18 cellular contexts compared by ENCODE assay signal in the genomic region with DNA sequence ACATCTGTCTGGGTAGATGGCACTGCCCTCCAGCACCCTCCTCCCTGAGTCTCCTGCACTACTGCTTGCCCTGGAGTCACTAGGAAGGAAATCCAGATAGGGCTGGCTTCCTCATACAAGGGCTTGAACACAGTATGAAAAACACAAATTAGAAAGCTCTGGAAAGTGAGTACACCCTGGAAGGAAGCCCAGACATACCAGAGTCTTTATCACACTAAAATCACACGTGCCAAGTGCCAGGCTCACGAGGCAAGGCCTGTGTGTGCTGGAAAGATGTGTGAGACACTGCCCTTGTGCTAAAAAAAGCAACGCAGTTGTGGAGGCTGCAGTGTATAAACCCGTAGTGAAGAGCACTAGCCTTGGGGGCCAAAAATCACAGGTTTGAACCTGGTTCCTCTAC. TPM values are rescaled to one million over a fixed set of nuclear protein-coding genes. Genes with fewer than 3 reads are reported as not detected.
DNase-seq lines count a peak whose midpoint lies in the region; ATAC-seq and TF ChIP-seq lines count a peak whose summit lies in the region.
"Had no signal": no experiment of that assay in that cellular context is flagged by ENCODE, and none has a peak within 500 bp of the region (broad histone marks: within the 10 kb centered on the region; RNA-seq: fewer than 3 reads in every experiment).

No MANE protein-coding gene starts in this region.

- H3K27ac ChIP-seq in psoas muscle = peak overlapping the region; percentile 78
- no peak overlapping the region for H3K27ac ChIP-seq in CD4-positive, alpha-beta T cell (ENCODE audit: low read depth, low read length)
- H3K27ac ChIP-seq: BLaER1, suprapubic skin had no signal

- POLR2A ChIA-PET in CD4-positive, alpha-beta T cell (lab: Charles Lee) = no interaction called here

- H3K9me3 ChIP-seq in psoas muscle = no peaks in the 10 kb centered on the region
- no peaks in the 10 kb centered on the region for H3K9me3 ChIP-seq in CD4-positive, alpha-beta T cell (ENCODE audit: control insufficient read depth, low read length)
- H3K9me3 ChIP-seq: BLaER1, suprapubic skin had no signal

- TF ChIP-seq CTCF in psoas muscle (IDR thresholded peaks at IDR 0.05) = no peak
- no peak for TF ChIP-seq CTCF in CD4-positive, alpha-beta T cell (IDR thresholded peaks at IDR 0.05)

- H3K27me3 ChIP-seq in psoas muscle (ENCODE audit: insufficient read depth in 3 of 3, low read length in 2 of 3) = no peaks in the 10 kb centered on the region
- peaks cover 14% of the 10 kb centered on the region for H3K27me3 ChIP-seq in CD4-positive, alpha-beta T cell (ENCODE audit: control insufficient read depth, insufficient read depth, low read length)
- H3K27me3 ChIP-seq: BLaER1, suprapubic skin had no signal

- WGBS in psoas muscle, 3 donors = 9 to 12% (median 12%) methylated on average over 4 of the region's 4 CpGs

- no peaks in the 10 kb centered on the region for H3K9me3 Mint-ChIP-seq in CD4-positive, alpha-beta T cell

- peaks cover 45% of the 10 kb centered on the region for H3K27me3 Mint-ChIP-seq in CD4-positive, alpha-beta T cell

- H3K4me1 ChIP-seq in psoas muscle = peaks cover 15% of the 10 kb centered on the region
- H3K4me1 ChIP-seq: BLaER1 had no signal

- ATAC-seq in psoas muscle (peak; percentile 16 to 57 (median 56)), GM19463 (IDR thresholded peaks at IDR 0.05; ENCODE audit: unreplicated experiment) (no peak)
- no peak for ATAC-seq in CD4-positive, alpha-beta T cell (ENCODE audit: poor library complexity)
- ATAC-seq: foreskin keratinocyte had no signal

- no peak overlapping the region for H3K27ac Mint-ChIP-seq in CD4-positive, alpha-beta T cell

- peak; percentile 46 for DNase-seq in ELR (ENCODE audit: low read depth)
- peak; percentile 61 for DNase-seq in NCI-H69 (lab: John Stamatoyannopoulos, UW)
- DNase-seq in fibroblast of gingiva (ENCODE audit: low read depth) = peak; percentile 89
- peak in 1 of 2 donors; percentile 27 for DNase-seq in psoas muscle
- no peak for DNase-seq in NCI-H1105 treated with DMSO at 0.1 percent for 48 hours (lab: John Stamatoyannopoulos, UW)
- no peak for DNase-seq in CD4-positive, alpha-beta T cell
- no peak for DNase-seq in posterior cingulate gyrus
- DNase-seq: activated T-cell treated with anti-CD3 and anti-CD28 coated beads, Interleukin-2, amount 50 U/mL, for 48 hours; dorsolateral prefrontal cortex; NCI-H2029 treated with DMSO at 0.1 percent for 48 hours; NCI-H774; T-helper 9 cell had no signal

- no peak overlapping the region for H3K4me3 Mint-ChIP-seq in CD4-positive, alpha-beta T cell

- intact Hi-C loops in psoas muscle (cut with DNase I) (no loop called here), posterior cingulate gyrus (cut with DNase I) (no loop called here)
- intact Hi-C loops in CD4-positive, alpha-beta T cell (cut with DNase I, micrococcal nuclease) = no loop called here

- H3K4me3 ChIP-seq in psoas muscle = no peak overlapping the region
- H3K4me3 ChIP-seq: BLaER1, dorsolateral prefrontal cortex, suprapubic skin had no signal

- no peaks in the 10 kb centered on the region for H3K4me1 Mint-ChIP-seq in CD4-positive, alpha-beta T cell (ENCODE audit: low read depth)

- no peaks in the 10 kb centered on the region for H3K36me3 ChIP-seq in psoas muscle (ENCODE audit: insufficient read depth in 1 of 2, low read depth in 1 of 2)
- H3K36me3 ChIP-seq: BLaER1, suprapubic skin had no signal

- CTCF ChIA-PET in CD4-positive, alpha-beta T cell (lab: Charles Lee) = no interaction called here

- H3K36me3 Mint-ChIP-seq in CD4-positive, alpha-beta T cell (ENCODE audit: low read depth) = no peaks in the 10 kb centered on the region

RNA-seq across cellular contexts. Expression of gene S100A7, which starts 28.3 kb away (rescaled TPM):
- total RNA-seq in psoas muscle = under 1 TPM in 1 of 4 donors, not detected in 3; 0.60 TPM
- not detected for polyA plus RNA-seq in psoas muscle
- not detected for total RNA-seq in CD4-positive, alpha-beta T cell
- total RNA-seq: foreskin keratinocyte, mucosa of gallbladder, osteocyte had no signal

RNA-seq across cellular contexts. Expression of gene S100A6, which starts 47.1 kb away (rescaled TPM):
- 100 to 1,000 TPM in 3 of 4 donors, 10 to 100 TPM in 1; 78.5 to 420 (median 150) TPM for total RNA-seq in psoas muscle
- polyA plus RNA-seq in psoas muscle = 100 to 1,000 TPM; 295 to 506 (median 467) TPM
- total RNA-seq in CD4-positive, alpha-beta T cell = 100 to 1,000 TPM; 172 to 175 TPM

RNA-seq across cellular contexts. Expression of gene S100A5, which starts 52.0 kb away (rescaled TPM):
- not detected for total RNA-seq in psoas muscle
- not detected for polyA plus RNA-seq in psoas muscle
- total RNA-seq in CD4-positive, alpha-beta T cell = 1 to 10 TPM in 1 of 2 experiments, under 1 TPM in 1; 0.80 to 1.3 TPM
- total RNA-seq: foreskin keratinocyte, mucosa of gallbladder, suprapubic skin had no signal

RNA-seq across cellular contexts. Expression of gene S100A4, which starts 56.9 kb away (rescaled TPM):
- 10 to 100 TPM; 27.0 to 54.7 (median 47.3) TPM for total RNA-seq in psoas muscle
- polyA plus RNA-seq in psoas muscle = 100 to 1,000 TPM in 1 of 3 donors, 10 to 100 TPM in 2; 75.2 to 155 (median 83.6) TPM
- 100 to 1,000 TPM; 297 to 299 TPM for total RNA-seq in CD4-positive, alpha-beta T cell

Comparison
In these comparisons a context has a peak if more than half of its experiments do, and no peak if none do; other contexts are left out.
1. DNase-seq: peak in ELR (single experiment), NCI-H69 (single experiment) and fibroblast of gingiva (single experiment); none in NCI-H1105 treated with DMSO at 0.1 percent for 48 hours (single experiment), CD4-positive, alpha-beta T cell (0 of 10) and posterior cingulate gyrus (0 of 10).
2. ATAC-seq: peak in psoas muscle (4 of 4); none in CD4-positive, alpha-beta T cell (single experiment) and GM19463 (single experiment).